Comparison of ENCODE assay signal across 8 cellular contexts in genomic region chr11:69801513-69802335, GRCh38. TPM values are rescaled to one million over a fixed set of nuclear protein-coding genes. Genes with fewer than 3 reads are reported as not detected.
DNase-seq lines count a peak whose midpoint lies in the region; ATAC-seq and TF ChIP-seq lines count a peak whose summit lies in the region.

No MANE protein-coding gene starts in this region.

- H3K27ac ChIP-seq in body of pancreas (no peak overlapping the region), ovary (no peak overlapping the region)

- no peak overlapping the region for H3K4me3 ChIP-seq in GM12864 (ENCODE audit: low read depth, low read length)
- H3K4me3 ChIP-seq in body of pancreas: no peak overlapping the region
- H3K4me3 ChIP-seq in mucosa of descending colon: no peak overlapping the region
- no peak overlapping the region for H3K4me3 ChIP-seq in ovary

- intact Hi-C loops in body of pancreas (cut with DNase I): no loop called here
- intact Hi-C loops in mucosa of descending colon (cut with DNase I, micrococcal nuclease): no loop called here
- intact Hi-C loops in ovary (cut with DNase I): no loop called here

- H3K36me3 ChIP-seq in body of pancreas (replicated peaks in 1 of 2; ENCODE audit: insufficient read depth in 1 of 2, low read depth in 2 of 2) (no peaks in the 10 kb centered on the region), mucosa of descending colon (ENCODE audit: low read depth) (no peaks in the 10 kb centered on the region), ovary (no peaks in the 10 kb centered on the region)

- TF ChIP-seq EP300 in ovary (IDR thresholded peaks at IDR 0.05): no peak

- TF ChIP-seq POLR2A in body of pancreas (IDR thresholded peaks at IDR 0.05): no peak
- no peak for TF ChIP-seq POLR2A in ovary (IDR thresholded peaks at IDR 0.05)

- H3K9me3 ChIP-seq in body of pancreas (no peaks in the 10 kb centered on the region), mucosa of descending colon (peaks cover 2% of the 10 kb centered on the region), ovary (no peaks in the 10 kb centered on the region)

- H3K4me1 ChIP-seq in body of pancreas: no peaks in the 10 kb centered on the region
- H3K4me1 ChIP-seq in mucosa of descending colon (ENCODE audit: low read depth): no peaks in the 10 kb centered on the region
- no peaks in the 10 kb centered on the region for H3K4me1 ChIP-seq in ovary (ENCODE audit: insufficient read depth)

- WGBS in body of pancreas, 2 donors: 26 to 49% methylated on average over 6 to 15 of the region's 15 CpGs
- whole genome bisulfite sequencing in ovary, 3 donors: 32 to 33% (median 32%) methylated on average over 15 of the region's 15 CpGs

- DNase-seq in GM12864 (ENCODE audit: low read depth) (no peak), NCI-H69 (lab: John Stamatoyannopoulos, UW) (peak; percentile 65), body of pancreas (peak; percentile 9 to 47 (median 29)), mucosa of descending colon (peak in 2 of 3 donors; percentile 48 to 50), EL (no peak), T1000 (lab: John Stamatoyannopoulos, UW) (no peak), AG08395 (ENCODE audit: low spot score) (no peak), ovary (no peak)

- ATAC-seq in body of pancreas (peak; percentile 30), mucosa of descending colon (no peak)

- peak; percentile 87 for TF ChIP-seq CTCF in GM12864 (IDR thresholded peaks at IDR 0.05; ENCODE audit: low read depth, low read length, missing control alignments)
- peak; percentile 36 to 61 (median 51) for TF ChIP-seq CTCF in body of pancreas (IDR thresholded peaks at IDR 0.05)
- peak; percentile 49 for TF ChIP-seq CTCF in mucosa of descending colon (IDR thresholded peaks at IDR 0.05)
- TF ChIP-seq CTCF in ovary (IDR thresholded peaks at IDR 0.05): no peak

- H3K27me3 ChIP-seq in body of pancreas: no peaks in the 10 kb centered on the region
- no peaks in the 10 kb centered on the region for H3K27me3 ChIP-seq in ovary

RNA-seq across cellular contexts. Expression of gene FGF3, which starts 17.5 kb away (rescaled TPM):
- total RNA-seq in body of pancreas (not detected), mucosa of descending colon (not detected), ovary (not detected)
- not detected for polyA plus RNA-seq in ovary

RNA-seq across cellular contexts. Expression of gene FGF4, which starts 26.6 kb away (rescaled TPM):
- not detected for total RNA-seq in body of pancreas
- not detected for total RNA-seq in mucosa of descending colon
- not detected for total RNA-seq in ovary
- polyA plus RNA-seq in ovary: not detected

Comparison
In these comparisons a context has a peak if more than half of its experiments do, and no peak if none do; other contexts are left out.
1. DNase-seq: peak in NCI-H69 (single experiment), body of pancreas (4 of 4) and mucosa of descending colon (2 of 3); none in GM12864 (single experiment), EL (single experiment), T1000 (single experiment), AG08395 (single experiment) and ovary (0 of 5).
2. CTCF ChIP-seq: peak in GM12864 (single experiment), body of pancreas (7 of 7) and mucosa of descending colon (single experiment); none in ovary (0 of 3).